Comparison of ENCODE assay signal across 9 cellular contexts in genomic region chr15:39801641-39802309, GRCh38. TPM values are rescaled to one million over a fixed set of nuclear protein-coding genes. Genes with fewer than 3 reads are reported as not detected.
A peak's percentile ranks its signal among the peaks of the same experiment; 100 is the strongest.
DNase-seq lines count a peak whose midpoint lies in the region; FAIRE-seq and TF ChIP-seq lines count a peak whose summit lies in the region.
"Had no signal": no experiment of that assay in that cellular context is flagged by ENCODE, and none has a peak within 500 bp of the region (broad histone marks: within the 10 kb centered on the region; RNA-seq: fewer than 3 reads in every experiment).

No MANE protein-coding gene starts in this region.

- WGBS in prostate gland, result 83% methylated on average over 19 of the region's 19 CpGs

- H3K27ac ChIP-seq in OCI-LY3 (ENCODE audit: low read length) (no peak overlapping the region), prostate gland (no peak overlapping the region)

- intact Hi-C loops in prostate gland (cut with DNase I), result loop anchor here (5.0 kb wide), 1 partner anchor 71 kb away; no protein-coding TSS in a partner anchor

- FAIRE-seq in urothelium cell line (lab: Jason Lieb, UNC), result peak; percentile 76
- FAIRE-seq: G401.6 had no signal

- no peaks in the 10 kb centered on the region for H4K20me1 ChIP-seq in OCI-LY3 (ENCODE audit: insufficient read depth, low read length)

- H3K27me3 ChIP-seq in H7 (ENCODE audit: control insufficient read depth, insufficient read depth, low read length) (no peaks in the 10 kb centered on the region), OCI-LY3 (ENCODE audit: low read depth, low read length) (no peaks in the 10 kb centered on the region), prostate gland (replicated peaks; ENCODE audit: insufficient read depth) (no peaks in the 10 kb centered on the region)

- 0 out of 2 replicates have a peak overlapping the region, but pooled peaks have one; percentile 16 for H3K4me2 ChIP-seq in OCI-LY3 (ENCODE audit: low read length)

- H3K36me3 ChIP-seq in H7 (replicated peaks; ENCODE audit: control insufficient read depth, insufficient read depth, low read length) (peaks cover 19% of the 10 kb centered on the region), OCI-LY3 (replicated peaks; ENCODE audit: low read depth, low read length) (no peaks in the 10 kb centered on the region), prostate gland (no peaks in the 10 kb centered on the region)

- no peak overlapping the region for H3K9ac ChIP-seq in OCI-LY3 (ENCODE audit: low read length)

- H2AFZ ChIP-seq in OCI-LY3 (ENCODE audit: low read depth, low read length), result peak overlapping the region; percentile 24; the same call in 1 of the 2 replicates

- no peak for TF ChIP-seq POLR2A in prostate gland (IDR thresholded peaks at IDR 0.05)

- H3K4me1 ChIP-seq in OCI-LY3 (ENCODE audit: low read length), result peaks cover 37% of the 10 kb centered on the region
- H3K4me1 ChIP-seq in prostate gland (replicated peaks), result no peaks in the 10 kb centered on the region

- H3K9me3 ChIP-seq in OCI-LY3 (ENCODE audit: insufficient read depth, low read length) (no peaks in the 10 kb centered on the region), prostate gland (no peaks in the 10 kb centered on the region)

- DNase-seq in NCI-H82 (lab: John Stamatoyannopoulos, UW) (peak; percentile 55), NCI-H82 treated with DMSO at 0.1 percent for 48 hours (lab: John Stamatoyannopoulos, UW; ENCODE audit: unreplicated experiment) (no peak), H7 (peak; percentile 39), fibroblast of mammary gland (ENCODE audit: low read depth) (no peak), urothelium cell line (ENCODE audit: low spot score) (peak; percentile 28), prostate gland (ENCODE audit: low spot score) (no peak), MV-4-11 (lab: John Stamatoyannopoulos, UW) (no peak)

- H3K79me2 ChIP-seq in OCI-LY3 (ENCODE audit: low read length), result no peaks in the 10 kb centered on the region

- H3K4me3 ChIP-seq in H7 (ENCODE audit: insufficient read depth, low read depth, low read length) (no peak overlapping the region), OCI-LY3 (ENCODE audit: low read length) (no peak overlapping the region), fibroblast of mammary gland (ENCODE audit: control insufficient read depth, low read depth, low read length) (no peak overlapping the region), prostate gland (no peak overlapping the region)

- TF ChIP-seq CTCF in OCI-LY3 (IDR thresholded peaks at IDR 0.05; ENCODE audit: low read depth, low read length) (peak; percentile 66), fibroblast of mammary gland (conservative IDR thresholded peaks at IDR 0.05; ENCODE audit: control insufficient read depth, insufficient read depth, low read depth, low read length) (peak; percentile 42), prostate gland (IDR thresholded peaks at IDR 0.05) (peak in 2 of 4 experiments; percentile 11 to 26)

RNA-seq across cellular contexts. Expression of gene FSIP1, which starts 19.1 kb away (rescaled TPM):
- total RNA-seq in H7 (2014; rRNA removed; shearing (Covaris generic)), result 0.15 and 0.52 TPM in 2 replicates
- 1 to 10 TPM; 1.6 to 2.3 TPM for total RNA-seq in prostate gland

Comparison
In these comparisons a context has a peak if more than half of its experiments do, and no peak if none do; other contexts are left out.
1. DNase-seq: peak in NCI-H82 (single experiment), H7 (single experiment) and urothelium cell line (single experiment); none in NCI-H82 treated with DMSO at 0.1 percent for 48 hours (single experiment), fibroblast of mammary gland (single experiment), prostate gland (single experiment) and MV-4-11 (single experiment).